In the genomic region with DNA sequence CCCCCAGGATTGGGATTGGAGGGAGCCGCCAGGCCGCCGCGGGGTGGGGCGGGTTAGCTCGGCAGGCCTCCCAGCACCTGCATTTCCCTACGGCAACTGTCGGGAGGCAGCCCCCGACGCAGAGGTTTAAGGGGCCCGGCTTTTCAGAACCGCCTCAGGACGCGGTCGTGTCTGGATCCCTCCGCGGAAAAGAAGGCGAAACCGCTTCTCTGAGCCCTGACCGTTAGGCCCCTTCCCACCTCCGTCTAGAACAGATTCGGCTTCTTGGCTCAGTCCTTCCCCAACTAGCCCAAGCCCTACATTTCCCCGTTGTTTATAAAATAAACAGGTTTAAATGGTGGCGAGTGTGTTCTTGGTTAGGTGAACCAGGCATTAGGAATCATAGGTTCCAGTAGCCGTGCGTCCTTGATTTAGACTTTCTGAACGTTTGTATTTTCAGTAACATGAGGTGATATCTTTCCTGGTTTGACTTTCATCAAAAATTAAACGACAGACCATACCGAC, we compare ENCODE assay signal across 8 cellular contexts. TPM values are rescaled to one million over a fixed set of nuclear protein-coding genes. Genes with fewer than 3 reads are reported as not detected.
DNase-seq lines count a peak whose midpoint lies in the region; ATAC-seq and TF ChIP-seq lines count a peak whose summit lies in the region.

No MANE protein-coding gene starts in this region.

- peaks cover 54% of the 10 kb centered on the region for H3K36me3 Mint-ChIP-seq in central memory CD8-positive, alpha-beta T cell (ENCODE audit: insufficient read depth)

- no peaks in the 10 kb centered on the region for H3K27me3 ChIP-seq in lung (ENCODE audit: control insufficient read depth, insufficient read depth)
- no peaks in the 10 kb centered on the region for H3K27me3 ChIP-seq in upper lobe of left lung

- ATAC-seq in GM21381 (IDR thresholded peaks at IDR 0.05; ENCODE audit: unreplicated experiment) = peak; percentile 1
- no peak for ATAC-seq in central memory CD8-positive, alpha-beta T cell (replicated peaks; ENCODE audit: extremely low read depth, poor library complexity, severe bottlenecking)
- no peak for ATAC-seq in lung (ENCODE audit: insufficient read depth, low FRiP score)
- peak; percentile 6 to 48 for ATAC-seq in upper lobe of left lung (ENCODE audit: low FRiP score in 2 of 2)
- ATAC-seq in GM18519 (IDR thresholded peaks at IDR 0.05; ENCODE audit: low FRiP score, unreplicated experiment) = no peak

- peaks cover 66% of the 10 kb centered on the region for H3K4me1 Mint-ChIP-seq in central memory CD8-positive, alpha-beta T cell

- TF ChIP-seq POLR2A in upper lobe of left lung (IDR thresholded peaks at IDR 0.05) = peak in 1 of 4 donors; percentile 48

- H3K36me3 ChIP-seq in lung (ENCODE audit: control insufficient read depth in 2 of 2, insufficient read depth in 2 of 2, low read length in 2 of 2) (peaks cover 15 to 21% of the 10 kb centered on the region in 2 donors), upper lobe of left lung (peaks cover 23 to 33% (median 29%) of the 10 kb centered on the region in 4 donors)

- H3K27ac ChIP-seq in lung (ENCODE audit: low read depth in 1 of 2, low read length in 1 of 2) = peak overlapping the region; percentile 98
- H3K27ac ChIP-seq in upper lobe of left lung = peak overlapping the region; percentile 100

- H3K9me3 Mint-ChIP-seq in central memory CD8-positive, alpha-beta T cell = no peaks in the 10 kb centered on the region

- H3K9me3 ChIP-seq in lung (ENCODE audit: control insufficient read depth in 2 of 2, insufficient read depth in 1 of 2, low read length in 1 of 2) = no peaks in the 10 kb centered on the region
- no peaks in the 10 kb centered on the region for H3K9me3 ChIP-seq in upper lobe of left lung

- H3K27me3 Mint-ChIP-seq in central memory CD8-positive, alpha-beta T cell = no peaks in the 10 kb centered on the region

- TF ChIP-seq EP300 in upper lobe of left lung (IDR thresholded peaks at IDR 0.05) = no peak

- peak overlapping the region; percentile 99 for H3K4me3 Mint-ChIP-seq in central memory CD8-positive, alpha-beta T cell

- WGBS in lung, 2 donors = 0% methylated on average over 28 to 29 of the region's 29 CpGs
- 0 to 3% methylated on average over 11 to 23 of the region's 29 CpGs for WGBS in upper lobe of left lung, 2 donors

- TF ChIP-seq CTCF in AG09309 (IDR thresholded peaks at IDR 0.05; ENCODE audit: control insufficient read depth, insufficient read depth, low read depth, low read length, missing control alignments) (no peak), lung (IDR thresholded peaks at IDR 0.05; ENCODE audit: control extremely low read depth, extremely low read depth) (no peak), upper lobe of left lung (IDR thresholded peaks at IDR 0.05) (no peak)

- peak; percentile 4 for DNase-seq in AG09309 (ENCODE audit: low read depth)
- DNase-seq in NCI-H526 treated with DMSO at 0.1 percent for 48 hours (lab: John Stamatoyannopoulos, UW) = peak; percentile 88
- DNase-seq in central memory CD8-positive, alpha-beta T cell (ENCODE audit: low spot score in 2 of 2) = no peak
- no peak for DNase-seq in lung (ENCODE audit: low spot score)
- DNase-seq in upper lobe of left lung = peak in 1 of 2 donors; percentile 92
- no peak for DNase-seq in activated CD4-positive, alpha-beta T cell treated with anti-CD3 and anti-CD28 coated beads for 1 hour

- peak overlapping the region; percentile 76 for H3K4me3 ChIP-seq in AG09309 (ENCODE audit: control insufficient read depth, low read depth, low read length)
- peak overlapping the region; percentile 87 for H3K4me3 ChIP-seq in lung
- H3K4me3 ChIP-seq in upper lobe of left lung = peak overlapping the region; percentile 68 to 90 (median 87)

- peaks cover 6 to 8% of the 10 kb centered on the region in 2 donors for H3K4me1 ChIP-seq in lung (ENCODE audit: control insufficient read depth in 2 of 2, insufficient read depth in 2 of 2, low read length in 2 of 2)
- H3K4me1 ChIP-seq in upper lobe of left lung = peaks cover 42 to 56% (median 49%) of the 10 kb centered on the region in 4 donors

- peak overlapping the region; percentile 98 for H3K27ac Mint-ChIP-seq in central memory CD8-positive, alpha-beta T cell (ENCODE audit: low read depth)

RNA-seq across cellular contexts. Expression of a gene that starts 1.0 kb away (rescaled TPM):
- total RNA-seq in lung (1,000 to 10,000 TPM in 1 of 2 donors, 100 to 1,000 TPM in 1; 856 to 1,138 TPM), upper lobe of left lung (100 to 1,000 TPM; 261 to 942 (median 659) TPM)
- polyA plus RNA-seq in lung = 100 to 1,000 TPM in 1 of 2 donors, 10 to 100 TPM in 1; 90.9 to 928 TPM

Comparison
In these comparisons a context has a peak if more than half of its experiments do, and no peak if none do; other contexts are left out.
1. DNase-seq: peak in AG09309 (single experiment) and NCI-H526 treated with DMSO at 0.1 percent for 48 hours (single experiment); none in central memory CD8-positive, alpha-beta T cell (0 of 2), lung (single experiment) and activated CD4-positive, alpha-beta T cell treated with anti-CD3 and anti-CD28 coated beads for 1 hour (single experiment).
2. ATAC-seq: peak in GM21381 (single experiment) and upper lobe of left lung (2 of 2); none in central memory CD8-positive, alpha-beta T cell (single experiment), lung (single experiment) and GM18519 (single experiment).
3. Peak in every context shown above with its lines, with median percentiles within 50 percentile points of each other: H3K4me3 ChIP-seq.